ENCODE assay signal across 7 cellular contexts in genomic region chr9:88451160-88451559, GRCh38.
"Had no signal": no experiment of that assay in that cellular context is flagged by ENCODE, and none has a peak within 500 bp of the region (broad histone marks: within the 10 kb centered on the region; RNA-seq: fewer than 3 reads in every experiment).

No MANE protein-coding gene starts in this region.

- H3K27ac Mint-ChIP-seq: GM23338, HFFc6, IgD-negative memory B cell had no signal

- H3K27me3 Mint-ChIP-seq: IgD-negative memory B cell had no signal

- DNase-seq: HFFc6 had no signal

- H2AFZ ChIP-seq: GM23338 had no signal

- H3K4me2 ChIP-seq: GM23338 had no signal

- H3K4me3 Mint-ChIP-seq: GM23338, HFFc6, IgD-negative memory B cell had no signal

- ATAC-seq: GM23338, HCT116, HepG2 had no signal

- H3K27ac ChIP-seq: HL-60 had no signal

- H3K9me3 ChIP-seq: HAP-1 had no signal

- H3K9me3 Mint-ChIP-seq: GM23338, HFFc6 had no signal
